22 cellular contexts compared by ENCODE assay signal in genomic region chr12:112586148-112586783, GRCh38.
"Had no signal": no experiment of that assay in that cellular context is flagged by ENCODE, and none has a peak within 500 bp of the region (broad histone marks: within the 10 kb centered on the region; RNA-seq: fewer than 3 reads in every experiment).

No MANE protein-coding gene starts in this region.

- ATAC-seq: foreskin keratinocyte, gastroesophageal sphincter, heart left ventricle, left colon, left lobe of liver, left ventricle myocardium superior, mucosa of descending colon had no signal

- H3K27ac ChIP-seq: colonic mucosa, dorsolateral prefrontal cortex, esophagus muscularis mucosa, foreskin keratinocyte, gastroesophageal sphincter, heart left ventricle, hepatocyte, lower lobe of right lung had no signal

- DNase-seq: colonic mucosa; dermis blood vessel endothelial cell; dorsolateral prefrontal cortex; effector CD4-positive, alpha-beta T cell; effector memory CD4-positive, alpha-beta T cell; foreskin keratinocyte; heart left ventricle; hypothalamus; immature natural killer cell; islet precursor cell; kidney; kidney glomerular epithelial cell; left colon; left ventricle myocardium superior; lower lobe of right lung; mesenchymal stem cell; mucosa of descending colon; naive B cell had no signal

- H3K4me3 ChIP-seq: colonic mucosa, dorsolateral prefrontal cortex, esophagus muscularis mucosa, gastroesophageal sphincter, heart left ventricle, hepatocyte, lower lobe of right lung, mucosa of descending colon had no signal

- H3K9me3 ChIP-seq: colonic mucosa, gastroesophageal sphincter, lower lobe of right lung, mucosa of descending colon had no signal

- H3K4me1 ChIP-seq: colonic mucosa, esophagus muscularis mucosa, foreskin keratinocyte, gastroesophageal sphincter, heart left ventricle, lower lobe of right lung had no signal

- H3K27me3 ChIP-seq: colonic mucosa, foreskin keratinocyte, hepatocyte had no signal

- H3K36me3 ChIP-seq: colonic mucosa, esophagus muscularis mucosa, gastroesophageal sphincter, heart left ventricle, lower lobe of right lung had no signal
